17 cellular contexts compared by ENCODE assay signal in the genomic region with DNA sequence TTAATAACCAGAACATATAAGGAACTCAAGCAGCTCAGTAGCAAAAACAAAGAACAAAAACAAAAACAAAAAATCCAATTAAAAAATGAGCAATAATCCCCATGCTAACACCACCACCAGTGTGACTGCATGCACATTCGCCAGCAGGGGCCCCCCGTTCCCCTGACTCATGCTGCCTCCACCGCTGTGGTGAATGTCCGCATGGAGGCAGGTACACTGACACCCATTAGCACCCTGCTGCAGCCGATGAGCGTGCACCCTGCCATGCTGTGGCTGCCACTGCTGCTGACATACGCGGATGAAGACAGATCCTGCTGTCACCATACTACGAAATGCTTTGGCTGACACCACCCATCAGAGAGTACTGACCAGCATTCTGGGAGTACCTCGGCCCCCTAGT.
"Had no signal": no experiment of that assay in that cellular context is flagged by ENCODE, and none has a peak within 500 bp of the region (broad histone marks: within the 10 kb centered on the region; RNA-seq: fewer than 3 reads in every experiment).

No MANE protein-coding gene starts in this region.

- H3K36me3 ChIP-seq: ascending aorta, gastrocnemius medialis, pancreas, spleen, thyroid gland had no signal

- H3K4me1 Mint-ChIP-seq: immature natural killer cell; naive thymus-derived CD8-positive, alpha-beta T cell had no signal

- H3K27ac ChIP-seq: ascending aorta, coronary artery, gastrocnemius medialis, pancreas, spleen, thyroid gland had no signal

- H3K27ac Mint-ChIP-seq: activated T-cell treated with anti-CD3 and anti-CD28 coated beads, Interleukin-2, amount 50 U/mL, for 72 hours; immature natural killer cell; naive thymus-derived CD8-positive, alpha-beta T cell; T-helper 1 cell treated with Interleukin-12 subunit alpha and Interleukin-12 subunit beta and Interleukin-4 antibody, amounts not matched to agents 30 μg/mL and 1 μg/mL, for 36 hours had no signal

- H3K4me3 Mint-ChIP-seq: activated T-cell treated with anti-CD3 and anti-CD28 coated beads, Interleukin-2, amount 50 U/mL, for 72 hours; immature natural killer cell; naive thymus-derived CD8-positive, alpha-beta T cell; T-helper 1 cell treated with Interleukin-12 subunit alpha and Interleukin-12 subunit beta and Interleukin-4 antibody, amounts not matched to agents 30 μg/mL and 1 μg/mL, for 36 hours had no signal

- H3K4me1 ChIP-seq: ascending aorta, gastrocnemius medialis, pancreas, spleen, thyroid gland had no signal

- DNase-seq: activated CD4-positive, alpha-beta T cell treated with anti-CD3 and anti-CD28 coated beads for 1 hour; activated effector memory CD4-positive, alpha-beta T cell treated with anti-CD3 and anti-CD28 coated beads, Interleukin-2, amount 50 U/mL, for 16 hours; activated naive CD4-positive, alpha-beta T cell treated with anti-CD3 and anti-CD28 coated beads, Interleukin-2, amount 50 U/mL, for 16 hours; activated T-cell treated with anti-CD3 and anti-CD28 coated beads, Interleukin-2, amount 50 U/mL, for 72 hours; gastrocnemius medialis; head of caudate nucleus; immature natural killer cell; naive thymus-derived CD8-positive, alpha-beta T cell; pancreas; spleen; stimulated activated CD4-positive, alpha-beta T cell treated with anti-CD3 and anti-CD28 coated beads, Interleukin-4, amount 100 ng/mL, for 4 hours; stimulated activated naive CD4-positive, alpha-beta T cell; thyroid gland had no signal

- H3K9me3 ChIP-seq: gastrocnemius medialis, pancreas, thyroid gland had no signal

- H3K27me3 ChIP-seq: ascending aorta, gastrocnemius medialis, pancreas, spleen, thyroid gland had no signal

- H3K4me3 ChIP-seq: ascending aorta, coronary artery, gastrocnemius medialis, pancreas, spleen, thyroid gland had no signal

- FAIRE-seq: pancreas, urothelium cell line had no signal

- ATAC-seq: activated T-cell treated with anti-CD3 and anti-CD28 coated beads, Interleukin-2, amount 50 U/mL, for 72 hours; gastrocnemius medialis; naive thymus-derived CD8-positive, alpha-beta T cell; pancreas had no signal

- H3K27me3 Mint-ChIP-seq: naive thymus-derived CD8-positive, alpha-beta T cell had no signal

- H3K36me3 Mint-ChIP-seq: naive thymus-derived CD8-positive, alpha-beta T cell had no signal
